Comparison of ENCODE assay signal across 1 cellular context in genomic region chr12:131586269-131586668, GRCh38.
TF ChIP-seq lines count a peak whose summit lies in the region.

No MANE protein-coding gene starts in this region.

TF ChIP-seq in HCT116, 20 proteins besides CTCF, POLR2A, EP300 and RAD21 (continued from another document):
- TF ChIP-seq SP1 (IDR thresholded peaks at IDR 0.05; ENCODE audit: low read depth): no peak
- no peak for TF ChIP-seq YY1 (IDR thresholded peaks at IDR 0.05; ENCODE audit: extremely low read depth, insufficient replicate concordance, low read depth, low read length)
- TF ChIP-seq SRF (IDR thresholded peaks at IDR 0.05; ENCODE audit: low read depth): no peak
- no peak for TF ChIP-seq ATF3 (IDR thresholded peaks at IDR 0.05)
- TF ChIP-seq ELF1 (IDR thresholded peaks at IDR 0.05; ENCODE audit: borderline replicate concordance, low read depth): no peak
- TF ChIP-seq REST (IDR thresholded peaks at IDR 0.05; ENCODE audit: low read depth): no peak
- no peak for TF ChIP-seq FOSL1 (IDR thresholded peaks at IDR 0.05; ENCODE audit: low read depth)
- TF ChIP-seq SIN3A (IDR thresholded peaks at IDR 0.05; ENCODE audit: low read depth): no peak
